ENCODE assay signal across 15 cellular contexts in the genomic region with DNA sequence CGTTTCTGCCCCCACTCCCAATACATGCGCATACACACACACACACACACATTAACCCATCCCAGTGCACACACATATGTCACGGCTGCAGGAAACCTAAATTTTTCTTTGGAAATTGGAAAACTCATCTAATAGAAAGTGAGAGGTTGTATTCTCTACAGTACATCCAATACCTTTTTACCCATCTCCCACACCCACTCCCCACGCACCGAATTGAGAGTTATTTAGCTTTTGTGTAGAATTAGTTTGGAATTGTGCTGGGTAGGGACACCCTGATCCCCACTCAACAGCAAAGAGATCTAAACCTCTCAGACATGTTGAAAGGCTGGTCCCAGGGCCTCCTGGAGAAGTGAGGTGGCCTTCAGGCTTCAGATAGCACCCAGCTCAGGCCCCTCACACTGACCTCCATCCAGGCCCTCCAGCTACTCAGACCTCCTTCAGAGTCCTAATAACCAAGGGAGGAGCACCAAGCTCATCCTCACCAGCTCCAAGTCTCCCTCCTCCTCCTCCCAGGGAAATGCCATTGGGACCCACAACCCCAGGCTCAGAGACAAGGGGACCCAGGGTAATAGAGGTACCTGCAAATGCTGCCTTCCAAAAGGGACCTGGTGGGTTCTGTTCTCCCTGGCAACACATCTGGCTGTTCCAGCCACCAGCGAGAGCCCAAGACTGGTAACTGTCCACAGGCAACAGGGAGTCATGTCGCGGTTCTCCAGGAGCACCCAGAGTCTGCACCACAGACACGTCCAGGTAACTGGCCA. TPM values are rescaled to one million over a fixed set of nuclear protein-coding genes. Genes with fewer than 3 reads are reported as not detected.
DNase-seq lines count a peak whose midpoint lies in the region; TF ChIP-seq lines count a peak whose summit lies in the region.
"Had no signal": no experiment of that assay in that cellular context is flagged by ENCODE, and none has a peak within 500 bp of the region (broad histone marks: within the 10 kb centered on the region; RNA-seq: fewer than 3 reads in every experiment).

No MANE protein-coding gene starts in this region.

- DNase-seq in colonic mucosa (peak; percentile 22), PC-9 (no peak)
- DNase-seq in stimulated activated CD4-positive, alpha-beta T cell treated with anti-CD3 and anti-CD28 coated beads, Interleukin-2, amount 100 ng/mL, for 24 hours: no peak
- DNase-seq in activated T-cell treated with anti-CD3 and anti-CD28 coated beads, Interleukin-2, amount 50 U/mL, for 24 hours: no peak
- no peak for DNase-seq in effector memory CD4-positive, alpha-beta T cell
- DNase-seq: HFFc6, lower lobe of right lung, T-helper 9 cell had no signal

- peak overlapping the region; percentile 35 to 94 (median 77) for H3K4me3 Mint-ChIP-seq in nephron
- H3K4me3 Mint-ChIP-seq in activated T-cell treated with anti-CD3 and anti-CD28 coated beads, Interleukin-2, amount 50 U/mL, for 24 hours: no peak overlapping the region
- H3K4me3 Mint-ChIP-seq: HFFc6 had no signal

- H3K4me3 ChIP-seq in KMS-11 (IDR thresholded peaks at IDR 0.05; ENCODE audit: insufficient read depth, low read depth, low read length) (no peak overlapping the region), colonic mucosa (peak overlapping the region; percentile 45), PC-9 (no peak overlapping the region)
- H3K4me3 ChIP-seq in effector memory CD4-positive, alpha-beta T cell (ENCODE audit: insufficient read depth, low read depth, low read length, poor library complexity, severe bottlenecking): no peak overlapping the region

- CTCF ChIA-PET in PC-9 (lab: Charles Lee): no interaction called here

- H3K9me2 ChIP-seq in PC-9 (ENCODE audit: insufficient read depth): no peaks in the 10 kb centered on the region

- H3K36me3 ChIP-seq in KMS-11 (ENCODE audit: insufficient read depth) (no peaks in the 10 kb centered on the region), colonic mucosa (no peaks in the 10 kb centered on the region), PC-9 (ENCODE audit: low read depth) (no peaks in the 10 kb centered on the region)
- no peaks in the 10 kb centered on the region for H3K36me3 ChIP-seq in effector memory CD4-positive, alpha-beta T cell (ENCODE audit: control insufficient read depth, insufficient read depth, low read length)
- H3K36me3 ChIP-seq: BLaER1, lower lobe of right lung, suprapubic skin had no signal

- no peaks in the 10 kb centered on the region; the same call in 1 of the 2 replicates for H4K20me1 ChIP-seq in KMS-11 (ENCODE audit: insufficient read depth)
- H4K20me1 ChIP-seq in PC-9 (ENCODE audit: insufficient read depth): no peaks in the 10 kb centered on the region

- peaks cover 26% of the 10 kb centered on the region for H3K4me1 Mint-ChIP-seq in nephron
- peaks cover 41% of the 10 kb centered on the region for H3K4me1 Mint-ChIP-seq in activated T-cell treated with anti-CD3 and anti-CD28 coated beads, Interleukin-2, amount 50 U/mL, for 24 hours (ENCODE audit: low read depth)

- H3K79me2 ChIP-seq in KMS-11 (ENCODE audit: insufficient read depth, low read depth) (no peaks in the 10 kb centered on the region), PC-9 (ENCODE audit: low read depth) (no peaks in the 10 kb centered on the region)

- H3K9me3 ChIP-seq in colonic mucosa (no peaks in the 10 kb centered on the region), PC-9 (ENCODE audit: insufficient read depth, low read depth) (no peaks in the 10 kb centered on the region)
- no peaks in the 10 kb centered on the region for H3K9me3 ChIP-seq in effector memory CD4-positive, alpha-beta T cell (ENCODE audit: control insufficient read depth, low read length)
- H3K9me3 ChIP-seq: BLaER1, lower lobe of right lung, suprapubic skin had no signal

- H3K9ac ChIP-seq in KMS-11 (no peak overlapping the region), colonic mucosa (ENCODE audit: low read depth in 2 of 2, low read length in 2 of 2) (peak overlapping the region in 1 of 2 donors; percentile 32)
- H3K9ac ChIP-seq: BLaER1 had no signal

- BruUV-seq in PC-9 (replicated peaks; lab: Mats Ljungman, UMichigan): no TSS peak

- H3K4me1 ChIP-seq in KMS-11 (ENCODE audit: low read depth, poor library complexity, severe bottlenecking): peaks cover 4% of the 10 kb centered on the region
- no peaks in the 10 kb centered on the region for H3K4me1 ChIP-seq in colonic mucosa
- peaks cover 32% of the 10 kb centered on the region for H3K4me1 ChIP-seq in effector memory CD4-positive, alpha-beta T cell (ENCODE audit: control insufficient read depth, insufficient read depth, low read length, poor library complexity, severe bottlenecking)
- H3K4me1 ChIP-seq in PC-9 (replicated peaks; ENCODE audit: insufficient read depth): no peaks in the 10 kb centered on the region
- H3K4me1 ChIP-seq: BLaER1 had no signal

- H3K36me3 Mint-ChIP-seq in nephron (ENCODE audit: low read depth): no peaks in the 10 kb centered on the region
- no peaks in the 10 kb centered on the region for H3K36me3 Mint-ChIP-seq in activated T-cell treated with anti-CD3 and anti-CD28 coated beads, Interleukin-2, amount 50 U/mL, for 24 hours (ENCODE audit: low read depth)

- TF ChIP-seq CTCF in C4-2B (conservative IDR thresholded peaks at IDR 0.05) (no peak), KMS-11 (conservative IDR thresholded peaks at IDR 0.05; ENCODE audit: low read depth, low read length) (no peak), colonic mucosa (IDR thresholded peaks at IDR 0.05) (no peak), nephron (IDR thresholded peaks at IDR 0.05; ENCODE audit: unreplicated experiment in 3 of 3) (no peak), PC-9 (conservative IDR thresholded peaks at IDR 0.05) (no peak)

- no peaks in the 10 kb centered on the region for H3F3A ChIP-seq in PC-9 (ENCODE audit: insufficient read depth, low read depth)

- H3K27me3 ChIP-seq in KMS-11 (ENCODE audit: insufficient read depth, low read depth): peaks cover 8% of the 10 kb centered on the region; the same call in 1 of the 2 replicates
- peaks cover 38% of the 10 kb centered on the region for H3K27me3 ChIP-seq in colonic mucosa
- peaks cover 81% of the 10 kb centered on the region for H3K27me3 ChIP-seq in effector memory CD4-positive, alpha-beta T cell (replicated peaks; ENCODE audit: control insufficient read depth, insufficient read depth, low read length, poor library complexity, severe bottlenecking)
- peaks cover 91% of the 10 kb centered on the region for H3K27me3 ChIP-seq in PC-9 (ENCODE audit: insufficient read depth, low read depth)

- intact Hi-C loops in colonic mucosa (cut with DNase I) (no loop called here), PC-9 (cut with micrococcal nuclease; ENCODE audit: unreplicated experiment) (no loop called here)

- peaks cover 2% of the 10 kb centered on the region for H3K9me3 Mint-ChIP-seq in nephron
- no peaks in the 10 kb centered on the region for H3K9me3 Mint-ChIP-seq in activated T-cell treated with anti-CD3 and anti-CD28 coated beads, Interleukin-2, amount 50 U/mL, for 24 hours
- H3K9me3 Mint-ChIP-seq: HFFc6 had no signal

- H3K27ac ChIP-seq in C4-2B (peak overlapping the region; percentile 98), KMS-11 (no peak overlapping the region), colonic mucosa (peak overlapping the region; percentile 85), PC-9 (no peak overlapping the region)
- no peak overlapping the region for H3K27ac ChIP-seq in effector memory CD4-positive, alpha-beta T cell (ENCODE audit: insufficient read depth, low read length, poor library complexity, severe bottlenecking)
- H3K27ac ChIP-seq: BLaER1, lower lobe of right lung, suprapubic skin had no signal

- POLR2A ChIA-PET in PC-9 (lab: Charles Lee; ENCODE audit: unreplicated experiment): no interaction called here

- H3K4me2 ChIP-seq in KMS-11: peak overlapping the region; percentile 46; the same call in 1 of the 2 replicates
- H3K4me2 ChIP-seq in PC-9: no peak overlapping the region

- peaks cover 100% of the 10 kb centered on the region for H3K27me3 Mint-ChIP-seq in nephron (ENCODE audit: low read depth)
- H3K27me3 Mint-ChIP-seq in activated T-cell treated with anti-CD3 and anti-CD28 coated beads, Interleukin-2, amount 50 U/mL, for 24 hours: peaks cover 97% of the 10 kb centered on the region

- no peak overlapping the region for H3K27ac Mint-ChIP-seq in nephron
- no peak overlapping the region for H3K27ac Mint-ChIP-seq in activated T-cell treated with anti-CD3 and anti-CD28 coated beads, Interleukin-2, amount 50 U/mL, for 24 hours
- H3K27ac Mint-ChIP-seq: HFFc6 had no signal

- H2AFZ ChIP-seq in KMS-11 (ENCODE audit: low read depth): peak overlapping the region; percentile 75; the same call in 1 of the 2 replicates
- H2AFZ ChIP-seq in PC-9: no peak overlapping the region

RNA-seq across cellular contexts. Expression of gene HOXB13, which starts 1.0 kb away (rescaled TPM):
- total RNA-seq in colonic mucosa: 100 to 1,000 TPM in 1 of 2 donors, 10 to 100 TPM in 1; 82.9 to 122 TPM
- total RNA-seq in PC-9 (2021): 0.15 TPM in 1 of 2 replicates, not detected in the other
- total RNA-seq: HFFc6, lower lobe of right lung, osteoblast, suprapubic skin had no signal

RNA-seq across cellular contexts. Expression of gene PRAC2, which starts 4.6 kb away (rescaled TPM):
- total RNA-seq in colonic mucosa (10 to 100 TPM; 12.9 to 19.4 TPM), PC-9 (2021) (not detected in 2 replicates)
- total RNA-seq: Daoy, HFFc6, lower lobe of right lung, osteoblast, suprapubic skin had no signal

RNA-seq across cellular contexts. Expression of gene PRAC1, which starts 5.3 kb away (rescaled TPM):
- 100 to 1,000 TPM; 237 to 328 TPM for total RNA-seq in colonic mucosa
- not detected in 2 replicates for total RNA-seq in PC-9 (2021)
- total RNA-seq: Daoy, HFFc6, lower lobe of right lung, osteoblast, suprapubic skin had no signal

Comparison
In these comparisons a context has a peak if more than half of its experiments do, and no peak if none do; other contexts are left out.
1. H3K27ac ChIP-seq: peak in C4-2B (single experiment) and colonic mucosa (single experiment); none in KMS-11 (single experiment), effector memory CD4-positive, alpha-beta T cell (single experiment) and PC-9 (single experiment).
2. RNA of gene HOXB13, which starts 1.0 kb away (total RNA-seq): 82.9 to 122 TPM in colonic mucosa; 0.15 TPM in PC-9; every median in the first group is over 10 times any median in the second.
3. RNA of gene PRAC2, which starts 4.6 kb away (total RNA-seq): 12.9 to 19.4 TPM in colonic mucosa; not detected in PC-9; every median in the first group is over 10 times any median in the second.
4. RNA of gene PRAC1, which starts 5.3 kb away (total RNA-seq): 237 to 328 TPM in colonic mucosa; not detected in PC-9; every median in the first group is over 100 times any median in the second.